ENCODE assay signal across 21 cellular contexts in the genomic region with DNA sequence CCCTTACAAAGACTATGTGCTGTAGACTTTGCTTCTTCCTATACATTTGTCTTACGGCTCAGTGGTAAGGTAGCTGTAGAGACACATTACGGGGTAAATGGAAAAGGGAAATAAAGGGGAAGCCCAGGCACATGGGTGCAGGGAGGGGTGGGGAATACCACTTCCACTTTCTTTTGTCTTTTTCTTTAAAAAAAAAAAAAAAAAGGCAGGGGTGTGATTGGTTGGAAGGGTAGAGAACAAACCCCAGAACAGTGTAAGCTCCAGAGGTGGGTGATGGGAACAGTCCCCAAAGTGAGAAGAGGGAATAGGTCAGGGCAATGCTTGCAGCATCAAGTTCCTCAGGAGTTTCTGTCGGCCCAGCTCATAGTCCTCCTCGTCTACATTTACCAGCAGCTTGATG. TPM values are rescaled to one million over a fixed set of nuclear protein-coding genes. Genes with fewer than 3 reads are reported as not detected.
A peak's percentile ranks its signal among the peaks of the same experiment; 100 is the strongest.
DNase-seq lines count a peak whose midpoint lies in the region; ATAC-seq, FAIRE-seq and TF ChIP-seq lines count a peak whose summit lies in the region.
"Had no signal": no experiment of that assay in that cellular context is flagged by ENCODE, and none has a peak within 500 bp of the region (broad histone marks: within the 10 kb centered on the region; RNA-seq: fewer than 3 reads in every experiment).

No MANE protein-coding gene starts in this region.

- H3K9me3 ChIP-seq in CD4-positive, alpha-beta T cell (ENCODE audit: control insufficient read depth, low read length): no peaks in the 10 kb centered on the region
- H3K9me3 ChIP-seq: A549, Caco-2 had no signal

- no peak for TF ChIP-seq CTCF in activated B cell treated with CpG ODN at 0.5 μM for 24 hours (IDR thresholded peaks at IDR 0.05)
- TF ChIP-seq CTCF in CD4-positive, alpha-beta T cell (IDR thresholded peaks at IDR 0.05): no peak

- no peaks in the 10 kb centered on the region for H3K27me3 ChIP-seq in CD4-positive, alpha-beta T cell (ENCODE audit: control insufficient read depth, insufficient read depth, low read length)

- POLR2A ChIA-PET in activated CD4-positive, alpha-beta memory T cell treated with anti-CD3 and anti-CD28 coated beads for 36 hours (lab: Charles Lee): interaction anchor here (1.3 kb wide), 1 partner anchor 36 kb away, joined by 3 read pairs; no protein-coding TSS in a partner anchor
- POLR2A ChIA-PET in activated CD4-positive, alpha-beta memory T cell treated with anti-CD3 and anti-CD28 coated beads, Interleukin-2, amount 10 ng/mL, durations not matched to agents 7 days and 5 days (lab: Charles Lee): interaction anchor here (1.4 to 1.5 kb wide), 2 partner anchors 32 to 76 kb away, joined by 3 to 5 read pairs; a partner anchor contains a TSS
- POLR2A ChIA-PET in activated B cell treated with CpG ODN at 0.5 μM for 24 hours (lab: Charles Lee): interaction anchor here (0.6 to 2.5 kb wide), 15 partner anchors 11 to 721 kb away, joined by 3 to 23 read pairs (median 4); a partner anchor contains a TSS
- POLR2A ChIA-PET in CD4-positive, alpha-beta T cell (lab: Charles Lee): interaction anchor here (0.9 kb wide), 1 partner anchor 11 kb away, joined by 3 read pairs; a partner anchor contains a TSS

- H3K4me3 Mint-ChIP-seq in activated CD4-positive, alpha-beta memory T cell treated with anti-CD3 and anti-CD28 coated beads for 36 hours: no peak overlapping the region
- no peak overlapping the region for H3K4me3 Mint-ChIP-seq in activated CD4-positive, alpha-beta memory T cell treated with anti-CD3 and anti-CD28 coated beads, Interleukin-2, amount 10 ng/mL, durations not matched to agents 7 days and 5 days
- peak overlapping the region; percentile 29 for H3K4me3 Mint-ChIP-seq in activated B cell treated with CpG ODN at 0.5 μM for 24 hours
- no peak overlapping the region for H3K4me3 Mint-ChIP-seq in CD4-positive, alpha-beta T cell

- H3K27ac Mint-ChIP-seq in activated CD4-positive, alpha-beta memory T cell treated with anti-CD3 and anti-CD28 coated beads for 36 hours: peak overlapping the region; percentile 64
- no peak overlapping the region for H3K27ac Mint-ChIP-seq in activated CD4-positive, alpha-beta memory T cell treated with anti-CD3 and anti-CD28 coated beads, Interleukin-2, amount 10 ng/mL, durations not matched to agents 7 days and 5 days
- peak overlapping the region; percentile 80 for H3K27ac Mint-ChIP-seq in activated B cell treated with CpG ODN at 0.5 μM for 24 hours
- H3K27ac Mint-ChIP-seq in CD4-positive, alpha-beta T cell: no peak overlapping the region

- DNase-seq in activated CD4-positive, alpha-beta memory T cell treated with anti-CD3 and anti-CD28 coated beads for 36 hours: no peak
- DNase-seq in activated CD4-positive, alpha-beta memory T cell treated with anti-CD3 and anti-CD28 coated beads, Interleukin-2, amount 10 ng/mL, durations not matched to agents 7 days and 5 days: no peak
- DNase-seq in KG1 (lab: John Stamatoyannopoulos, UW) (peak; percentile 22), activated B cell treated with CpG ODN at 0.5 μM for 24 hours (no peak), pons (ENCODE audit: low spot score) (peak; percentile 61), DMS53 (lab: John Stamatoyannopoulos, UW) (no peak), GM19239 (ENCODE audit: insufficient read length, low spot score) (no peak)
- DNase-seq in CD4-positive, alpha-beta T cell: no peak
- DNase-seq: activated CD8-positive, alpha-beta memory T cell treated with anti-CD3 and anti-CD28 coated beads for 24 hours; activated effector memory CD4-positive, alpha-beta T cell treated with anti-CD3 and anti-CD28 coated beads, Interleukin-2, amount 50 U/mL, for 16 hours; Caco-2; NCI-H187 treated with DMSO at 0.1 percent for 48 hours; NCI-H446 treated with DMSO at 0.1 percent for 48 hours; stimulated activated naive CD4-positive, alpha-beta T cell treated with Interleukin-2 at 50 U/mL for 16 hours had no signal

- ATAC-seq in activated B cell treated with CpG ODN at 0.5 μM for 24 hours (ENCODE audit: low read depth): peak; percentile 10
- no peak for ATAC-seq in CD4-positive, alpha-beta T cell (ENCODE audit: poor library complexity)
- ATAC-seq: A549, SK-N-SH treated with all-trans-retinoic acid at 6 μM for 48 hours had no signal

- H3K9me3 Mint-ChIP-seq in activated CD4-positive, alpha-beta memory T cell treated with anti-CD3 and anti-CD28 coated beads for 36 hours: no peaks in the 10 kb centered on the region
- H3K9me3 Mint-ChIP-seq in activated CD4-positive, alpha-beta memory T cell treated with anti-CD3 and anti-CD28 coated beads, Interleukin-2, amount 10 ng/mL, durations not matched to agents 7 days and 5 days: no peaks in the 10 kb centered on the region
- H3K9me3 Mint-ChIP-seq in activated B cell treated with CpG ODN at 0.5 μM for 24 hours: no peaks in the 10 kb centered on the region
- no peaks in the 10 kb centered on the region for H3K9me3 Mint-ChIP-seq in CD4-positive, alpha-beta T cell

- no peaks in the 10 kb centered on the region for H3K27me3 Mint-ChIP-seq in activated CD4-positive, alpha-beta memory T cell treated with anti-CD3 and anti-CD28 coated beads for 36 hours
- no peaks in the 10 kb centered on the region for H3K27me3 Mint-ChIP-seq in activated CD4-positive, alpha-beta memory T cell treated with anti-CD3 and anti-CD28 coated beads, Interleukin-2, amount 10 ng/mL, durations not matched to agents 7 days and 5 days
- H3K27me3 Mint-ChIP-seq in activated B cell treated with CpG ODN at 0.5 μM for 24 hours: no peaks in the 10 kb centered on the region
- H3K27me3 Mint-ChIP-seq in CD4-positive, alpha-beta T cell: no peaks in the 10 kb centered on the region
- H3K27me3 Mint-ChIP-seq: progenitor cell of endocrine pancreas had no signal

- peaks cover 35% of the 10 kb centered on the region for H3K4me1 Mint-ChIP-seq in activated CD4-positive, alpha-beta memory T cell treated with anti-CD3 and anti-CD28 coated beads for 36 hours (ENCODE audit: low read depth)
- H3K4me1 Mint-ChIP-seq in activated CD4-positive, alpha-beta memory T cell treated with anti-CD3 and anti-CD28 coated beads, Interleukin-2, amount 10 ng/mL, durations not matched to agents 7 days and 5 days: peaks cover 37% of the 10 kb centered on the region
- peaks cover 64% of the 10 kb centered on the region for H3K4me1 Mint-ChIP-seq in activated B cell treated with CpG ODN at 0.5 μM for 24 hours
- H3K4me1 Mint-ChIP-seq in CD4-positive, alpha-beta T cell (ENCODE audit: low read depth): peaks cover 38% of the 10 kb centered on the region

- FAIRE-seq in GM19239 (lab: Jason Lieb, UNC): no peak
- FAIRE-seq: A549, frontal cortex, H54, TTC549 had no signal

- intact Hi-C loops in activated CD4-positive, alpha-beta memory T cell treated with anti-CD3 and anti-CD28 coated beads for 36 hours (cut with micrococcal nuclease): no loop called here
- intact Hi-C loops in activated B cell treated with CpG ODN at 0.5 μM for 24 hours (cut with micrococcal nuclease): no loop called here
- intact Hi-C loops in CD4-positive, alpha-beta T cell (cut with DNase I, micrococcal nuclease): no loop called here

- H3K27ac ChIP-seq in CD4-positive, alpha-beta T cell (ENCODE audit: low read depth, low read length): no peak overlapping the region
- H3K27ac ChIP-seq: A549, coronary artery had no signal

- CTCF ChIA-PET in activated CD4-positive, alpha-beta memory T cell treated with anti-CD3 and anti-CD28 coated beads for 36 hours (lab: Charles Lee): interaction anchor here (1.0 to 1.5 kb wide), 4 partner anchors 11 to 44 kb away, joined by 3 to 4 read pairs (median 3); a partner anchor contains a TSS
- CTCF ChIA-PET in activated CD4-positive, alpha-beta memory T cell treated with anti-CD3 and anti-CD28 coated beads, Interleukin-2, amount 10 ng/mL, durations not matched to agents 7 days and 5 days (lab: Charles Lee): no interaction called here
- CTCF ChIA-PET in activated B cell treated with CpG ODN at 0.5 μM for 24 hours (lab: Charles Lee): interaction anchor here (1.2 kb wide), 2 partner anchors 16 to 125 kb away, joined by 3 read pairs; no protein-coding TSS in a partner anchor
- CTCF ChIA-PET in CD4-positive, alpha-beta T cell (lab: Charles Lee): no interaction called here

- peaks cover 56% of the 10 kb centered on the region for H3K36me3 Mint-ChIP-seq in activated CD4-positive, alpha-beta memory T cell treated with anti-CD3 and anti-CD28 coated beads for 36 hours
- H3K36me3 Mint-ChIP-seq in activated CD4-positive, alpha-beta memory T cell treated with anti-CD3 and anti-CD28 coated beads, Interleukin-2, amount 10 ng/mL, durations not matched to agents 7 days and 5 days (ENCODE audit: low read depth): peaks cover 76% of the 10 kb centered on the region
- H3K36me3 Mint-ChIP-seq in activated B cell treated with CpG ODN at 0.5 μM for 24 hours (ENCODE audit: low read depth): peaks cover 75% of the 10 kb centered on the region
- H3K36me3 Mint-ChIP-seq in CD4-positive, alpha-beta T cell (ENCODE audit: low read depth): peaks cover 87% of the 10 kb centered on the region

RNA-seq across cellular contexts. Expression of a gene that starts 3.9 kb away (rescaled TPM):
- total RNA-seq in activated CD4-positive, alpha-beta memory T cell treated with anti-CD3 and anti-CD28 coated beads for 36 hours: 10 to 100 TPM; 65.2 to 66.5 TPM
- total RNA-seq in activated CD4-positive, alpha-beta memory T cell treated with anti-CD3 and anti-CD28 coated beads, Interleukin-2, amount 10 ng/mL, durations not matched to agents 7 days and 5 days: 10 to 100 TPM; 50.8 to 51.5 TPM
- total RNA-seq in activated B cell treated with CpG ODN at 0.5 μM for 24 hours: 40.5 and 43.9 TPM in 2 replicates
- 10 to 100 TPM; 15.9 to 18.0 TPM for total RNA-seq in CD4-positive, alpha-beta T cell

RNA-seq across cellular contexts. Expression of a gene that starts 4.0 kb away (rescaled TPM):
- total RNA-seq in activated CD4-positive, alpha-beta memory T cell treated with anti-CD3 and anti-CD28 coated beads for 36 hours: 100 to 1,000 TPM; 152 to 155 TPM
- total RNA-seq in activated CD4-positive, alpha-beta memory T cell treated with anti-CD3 and anti-CD28 coated beads, Interleukin-2, amount 10 ng/mL, durations not matched to agents 7 days and 5 days: 10 to 100 TPM; 76.6 to 78.8 TPM
- 43.8 and 67.9 TPM in 2 replicates for total RNA-seq in activated B cell treated with CpG ODN at 0.5 μM for 24 hours
- total RNA-seq in CD4-positive, alpha-beta T cell: 10 to 100 TPM; 46.2 to 57.7 TPM

RNA-seq across cellular contexts. Expression of a gene that starts 10.6 kb away (rescaled TPM):
- total RNA-seq in activated CD4-positive, alpha-beta memory T cell treated with anti-CD3 and anti-CD28 coated beads for 36 hours: 10 to 100 TPM; 35.0 to 40.2 TPM
- total RNA-seq in activated CD4-positive, alpha-beta memory T cell treated with anti-CD3 and anti-CD28 coated beads, Interleukin-2, amount 10 ng/mL, durations not matched to agents 7 days and 5 days: 10 to 100 TPM; 38.2 to 40.0 TPM
- 39.5 and 40.5 TPM in 2 replicates for total RNA-seq in activated B cell treated with CpG ODN at 0.5 μM for 24 hours
- 10 to 100 TPM; 35.5 to 36.6 TPM for total RNA-seq in CD4-positive, alpha-beta T cell

RNA-seq across cellular contexts. Expression of a gene that starts 23.7 kb away (rescaled TPM):
- total RNA-seq in activated CD4-positive, alpha-beta memory T cell treated with anti-CD3 and anti-CD28 coated beads for 36 hours: 1 to 10 TPM; 1.2 to 1.6 TPM
- total RNA-seq in activated CD4-positive, alpha-beta memory T cell treated with anti-CD3 and anti-CD28 coated beads, Interleukin-2, amount 10 ng/mL, durations not matched to agents 7 days and 5 days: 1 to 10 TPM; 1.2 TPM
- 2.9 and 3.6 TPM in 2 replicates for total RNA-seq in activated B cell treated with CpG ODN at 0.5 μM for 24 hours
- total RNA-seq in CD4-positive, alpha-beta T cell: under 1 TPM in 1 of 2 experiments, not detected in 1; 0.41 TPM

RNA-seq across cellular contexts. Expression of a gene that starts 31.9 kb away (rescaled TPM):
- total RNA-seq in activated CD4-positive, alpha-beta memory T cell treated with anti-CD3 and anti-CD28 coated beads for 36 hours: 10 to 100 TPM; 87.7 to 91.0 TPM
- total RNA-seq in activated CD4-positive, alpha-beta memory T cell treated with anti-CD3 and anti-CD28 coated beads, Interleukin-2, amount 10 ng/mL, durations not matched to agents 7 days and 5 days: 100 to 1,000 TPM; 103 to 113 TPM
- total RNA-seq in activated B cell treated with CpG ODN at 0.5 μM for 24 hours: 107 and 127 TPM in 2 replicates
- 10 to 100 TPM; 96.6 to 97.8 TPM for total RNA-seq in CD4-positive, alpha-beta T cell

Comparison
In these comparisons a context has a peak if more than half of its experiments do, and no peak if none do; other contexts are left out.
1. H3K27ac Mint-ChIP-seq: peak in activated CD4-positive, alpha-beta memory T cell treated with anti-CD3 and anti-CD28 coated beads for 36 hours (single experiment) and activated B cell treated with CpG ODN at 0.5 μM for 24 hours (single experiment); none in activated CD4-positive, alpha-beta memory T cell treated with anti-CD3 and anti-CD28 coated beads, Interleukin-2, amount 10 ng/mL, durations not matched to agents 7 days and 5 days (single experiment) and CD4-positive, alpha-beta T cell (single experiment).
2. CTCF ChIA-PET loops: an anchor here in activated CD4-positive, alpha-beta memory T cell treated with anti-CD3 and anti-CD28 coated beads for 36 hours (1.0 to 1.5 kb wide) and activated B cell treated with CpG ODN at 0.5 μM for 24 hours (1.2 kb wide); none called in activated CD4-positive, alpha-beta memory T cell treated with anti-CD3 and anti-CD28 coated beads, Interleukin-2, amount 10 ng/mL, durations not matched to agents 7 days and 5 days and CD4-positive, alpha-beta T cell.
3. DNase-seq: peak in KG1 (single experiment) and pons (single experiment); none in activated CD4-positive, alpha-beta memory T cell treated with anti-CD3 and anti-CD28 coated beads for 36 hours (single experiment), activated CD4-positive, alpha-beta memory T cell treated with anti-CD3 and anti-CD28 coated beads, Interleukin-2, amount 10 ng/mL, durations not matched to agents 7 days and 5 days (single experiment), activated B cell treated with CpG ODN at 0.5 μM for 24 hours (single experiment), DMS53 (single experiment), CD4-positive, alpha-beta T cell (0 of 10) and GM19239 (single experiment).